In the genomic region with DNA sequence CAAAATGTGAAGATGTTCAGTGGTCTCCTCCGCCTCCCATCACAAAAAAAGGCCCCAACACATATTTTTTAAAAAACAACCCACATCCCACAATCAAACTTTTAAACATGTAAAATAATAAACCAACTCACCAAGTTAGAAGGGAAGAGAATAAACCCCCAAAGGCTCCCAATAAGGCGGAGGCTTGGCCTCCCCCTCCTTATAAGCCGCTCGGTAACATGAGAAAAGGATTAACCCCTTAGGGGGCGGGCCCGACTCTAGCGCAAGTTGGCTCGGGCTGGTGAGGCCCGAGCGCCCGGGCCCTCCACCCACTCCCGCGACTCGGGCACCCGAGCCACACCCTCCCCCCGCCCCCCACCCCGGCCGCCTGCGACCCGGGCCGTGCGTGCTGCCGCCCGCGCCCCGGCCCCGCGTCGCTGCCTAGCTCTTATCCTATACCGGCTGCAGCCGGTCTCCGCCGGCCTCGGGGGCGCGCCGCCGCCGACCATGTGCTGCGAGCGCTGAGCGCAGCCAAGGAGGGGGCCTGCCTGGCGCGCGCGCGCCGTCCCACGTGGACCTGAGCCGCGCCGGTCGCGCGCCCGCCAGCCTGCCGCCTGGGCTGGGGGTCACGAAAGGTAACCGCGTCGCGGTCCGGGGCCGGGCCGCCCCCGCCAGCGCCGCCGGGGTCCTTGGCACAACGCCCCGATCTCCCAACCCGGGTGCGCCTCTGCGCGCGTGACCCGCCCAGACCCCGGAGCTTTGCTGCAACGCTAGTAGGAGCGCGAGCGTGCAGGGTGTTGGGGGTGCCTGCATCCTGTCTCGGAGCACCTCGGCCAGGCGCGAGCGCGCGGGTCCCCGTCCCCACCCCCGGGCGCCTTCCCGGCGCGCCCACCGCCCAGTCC, we compare ENCODE assay signal across 7 cellular contexts. TPM values are rescaled to one million over a fixed set of nuclear protein-coding genes. Genes with fewer than 3 reads are reported as not detected.
DNase-seq lines count a peak whose midpoint lies in the region; ATAC-seq, FAIRE-seq and TF ChIP-seq lines count a peak whose summit lies in the region.

TSS of gene ARSG (plus strand) at position 541 of the 881 bp plus-strand sequence. CDS start 15,999 bp downstream, outside the sequence.
TSS of gene SLC16A6 (minus strand) at position 173 of the 881 bp plus-strand sequence. CDS start 12,807 bp downstream, outside the sequence.

- H3K4me1 Mint-ChIP-seq in WTC11: peaks cover 56% of the 10 kb centered on the region

- peak within 1 kb of the TSS; percentile 77 for H3K4me3 Mint-ChIP-seq in WTC11

- peak; percentile 34 for ATAC-seq in HG02870 (IDR thresholded peaks at IDR 0.05; ENCODE audit: unreplicated experiment)
- peak; percentile 29 for ATAC-seq in WTC11

- CTCF ChIA-PET in WTC11 (lab: Charles Lee): interaction anchor here (1.2 kb wide), 1 partner anchor 83 kb away, joined by 3 read pairs; no protein-coding TSS in a partner anchor

- H3K27me3 ChIP-seq in bronchial epithelial cell (ENCODE audit: control insufficient read depth, insufficient read depth, low read length): no peaks in the 10 kb centered on the region
- peaks cover 24% of the 10 kb centered on the region for H3K27me3 ChIP-seq in kidney epithelial cell (ENCODE audit: control insufficient read depth, insufficient read depth, low read length)

- FAIRE-seq in GM18507 (lab: Jason Lieb, UNC) (peak; percentile 62), bronchial epithelial cell (lab: Jason Lieb, UNC) (no peak)

- no peak within 1 kb of the TSS for H3K27ac Mint-ChIP-seq in WTC11

- TF ChIP-seq CTCF in WTC11 (IDR thresholded peaks at IDR 0.05) (no peak), bronchial epithelial cell (IDR thresholded peaks at IDR 0.05; ENCODE audit: insufficient read depth, low read length, severe bottlenecking) (no peak), kidney epithelial cell (IDR thresholded peaks at IDR 0.05; ENCODE audit: insufficient read depth, low read length, poor library complexity, severe bottlenecking) (no peak)

- H3K36me3 Mint-ChIP-seq in WTC11: no peaks in the 10 kb centered on the region

- H3K27me3 Mint-ChIP-seq in WTC11 (ENCODE audit: low read depth): peaks cover 50% of the 10 kb centered on the region

- peak; percentile 72 for DNase-seq in GM18507 (ENCODE audit: extremely low spot score, insufficient read length, low read depth)
- DNase-seq in NCI-H2029 (lab: John Stamatoyannopoulos, UW): peak; percentile 39
- DNase-seq in WTC11 (ENCODE audit: low spot score): peak; percentile 79
- no peak for DNase-seq in bronchial epithelial cell (ENCODE audit: low read depth)
- no peak for DNase-seq in kidney epithelial cell (ENCODE audit: low read depth)
- peak; percentile 70 to 72 for DNase-seq in stimulated activated CD4-positive, alpha-beta T cell treated with anti-CD3 and anti-CD28 coated beads, Interleukin-15, amount 100 ng/mL, for 48 hours (ENCODE audit: low read depth in 2 of 2)

- POLR2A ChIA-PET in WTC11 (lab: Charles Lee): interaction anchor here (0.8 to 1.4 kb wide), 3 partner anchors 11 to 128 kb away, joined by 3 to 9 read pairs (median 4); no protein-coding TSS in a partner anchor

- no peaks in the 10 kb centered on the region for H3K36me3 ChIP-seq in bronchial epithelial cell (ENCODE audit: control insufficient read depth, insufficient read depth, low read length)
- H3K36me3 ChIP-seq in kidney epithelial cell (ENCODE audit: control insufficient read depth, insufficient read depth, low read length): no peaks in the 10 kb centered on the region

- peak within 1 kb of the TSS; percentile 57 for H3K4me3 ChIP-seq in bronchial epithelial cell (ENCODE audit: low read depth, low read length)
- peak within 1 kb of the TSS; percentile 58 for H3K4me3 ChIP-seq in kidney epithelial cell (ENCODE audit: low read depth, low read length)

- no peaks in the 10 kb centered on the region for H3K9me3 Mint-ChIP-seq in WTC11

TF ChIP-seq in WTC11, 78 proteins besides CTCF, POLR2A, EP300 and RAD21 (continues in another document):
- TF ChIP-seq FOXP1 (CRISPR knock-in tag; IDR thresholded peaks at IDR 0.05; ENCODE audit: borderline replicate concordance) (peak; percentile 8), JAZF1 (CRISPR knock-in tag; IDR thresholded peaks at IDR 0.05) (no peak), CBFB (CRISPR knock-in tag; IDR thresholded peaks at IDR 0.05; ENCODE audit: low read depth) (0 out of 2 replicates have a peak, but pooled peaks have one; percentile 59), FOXK1 (CRISPR knock-in tag; IDR thresholded peaks at IDR 0.05) (0 out of 2 replicates have a peak, but pooled peaks have one; percentile 7), SMAD3 (CRISPR knock-in tag; IDR thresholded peaks at IDR 0.05; ENCODE audit: borderline replicate concordance) (0 out of 2 replicates have a peak, but pooled peaks have one; percentile 2), ZNF396 (CRISPR knock-in tag; IDR thresholded peaks at IDR 0.05; ENCODE audit: borderline replicate concordance) (no peak), MAX (CRISPR knock-in tag; IDR thresholded peaks at IDR 0.05) (peak; percentile 72; the same call in 1 of the 2 replicates), ATF1 (CRISPR knock-in tag; IDR thresholded peaks at IDR 0.05) (no peak), E2F5 (CRISPR knock-in tag; IDR thresholded peaks at IDR 0.05) (peak; percentile 71; the same call in 1 of the 2 replicates)
- TF ChIP-seq, protein P1, sequence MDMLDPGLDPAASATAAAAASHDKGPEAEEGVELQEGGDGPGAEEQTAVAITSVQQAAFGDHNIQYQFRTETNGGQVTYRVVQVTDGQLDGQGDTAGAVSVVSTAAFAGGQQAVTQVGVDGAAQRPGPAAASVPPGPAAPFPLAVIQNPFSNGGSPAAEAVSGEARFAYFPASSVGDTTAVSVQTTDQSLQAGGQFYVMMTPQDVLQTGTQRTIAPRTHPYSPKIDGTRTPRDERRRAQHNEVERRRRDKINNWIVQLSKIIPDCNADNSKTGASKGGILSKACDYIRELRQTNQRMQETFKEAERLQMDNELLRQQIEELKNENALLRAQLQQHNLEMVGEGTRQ (CRISPR knock-in tag; IDR thresholded peaks at IDR 0.05): peak; percentile 80
- TF ChIP-seq, protein P2, sequence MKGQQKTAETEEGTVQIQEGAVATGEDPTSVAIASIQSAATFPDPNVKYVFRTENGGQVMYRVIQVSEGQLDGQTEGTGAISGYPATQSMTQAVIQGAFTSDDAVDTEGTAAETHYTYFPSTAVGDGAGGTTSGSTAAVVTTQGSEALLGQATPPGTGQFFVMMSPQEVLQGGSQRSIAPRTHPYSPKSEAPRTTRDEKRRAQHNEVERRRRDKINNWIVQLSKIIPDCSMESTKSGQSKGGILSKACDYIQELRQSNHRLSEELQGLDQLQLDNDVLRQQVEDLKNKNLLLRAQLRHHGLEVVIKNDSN (CRISPR knock-in tag; IDR thresholded peaks at IDR 0.05): 0 out of 2 replicates have a peak, but pooled peaks have one; percentile 48
- TF ChIP-seq, protein P3, sequence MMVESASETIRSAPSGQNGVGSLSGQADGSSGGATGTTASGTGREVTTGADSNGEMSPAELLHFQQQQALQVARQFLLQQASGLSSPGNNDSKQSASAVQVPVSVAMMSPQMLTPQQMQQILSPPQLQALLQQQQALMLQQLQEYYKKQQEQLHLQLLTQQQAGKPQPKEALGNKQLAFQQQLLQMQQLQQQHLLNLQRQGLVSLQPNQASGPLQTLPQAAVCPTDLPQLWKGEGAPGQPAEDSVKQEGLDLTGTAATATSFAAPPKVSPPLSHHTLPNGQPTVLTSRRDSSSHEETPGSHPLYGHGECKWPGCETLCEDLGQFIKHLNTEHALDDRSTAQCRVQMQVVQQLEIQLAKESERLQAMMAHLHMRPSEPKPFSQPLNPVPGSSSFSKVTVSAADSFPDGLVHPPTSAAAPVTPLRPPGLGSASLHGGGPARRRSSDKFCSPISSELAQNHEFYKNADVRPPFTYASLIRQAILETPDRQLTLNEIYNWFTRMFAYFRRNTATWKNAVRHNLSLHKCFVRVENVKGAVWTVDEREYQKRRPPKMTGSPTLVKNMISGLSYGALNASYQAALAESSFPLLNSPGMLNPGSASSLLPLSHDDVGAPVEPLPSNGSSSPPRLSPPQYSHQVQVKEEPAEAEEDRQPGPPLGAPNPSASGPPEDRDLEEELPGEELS (CRISPR knock-in tag; IDR thresholded peaks at IDR 0.05): peak; percentile 60; the same call in 1 of the 2 replicates

RNA-seq across cellular contexts. Expression of gene ARSG, which starts in this region (rescaled TPM):
- total RNA-seq in WTC11 (2021) (6.9 to 7.9 TPM (median 7.5 TPM) in 3 replicates), bronchial epithelial cell (0.79 and 0.90 TPM in 2 replicates), kidney epithelial cell (2.9 and 4.5 TPM in 2 replicates)

RNA-seq across cellular contexts. Expression of gene SLC16A6, which starts in this region (rescaled TPM):
- total RNA-seq in WTC11 (2021): 0.14 to 0.22 TPM (median 0.16 TPM) in 3 replicates
- under 0.01 and 0.26 TPM in 2 replicates for total RNA-seq in bronchial epithelial cell
- 0.38 and 1.3 TPM in 2 replicates for total RNA-seq in kidney epithelial cell

Comparison
In these comparisons a context has a peak if more than half of its experiments do, and no peak if none do; other contexts are left out.
1. DNase-seq: peak in GM18507 (single experiment), NCI-H2029 (single experiment), WTC11 (single experiment) and stimulated activated CD4-positive, alpha-beta T cell treated with anti-CD3 and anti-CD28 coated beads, Interleukin-15, amount 100 ng/mL, for 48 hours (2 of 2); none in bronchial epithelial cell (single experiment) and kidney epithelial cell (single experiment).